21 cellular contexts compared by ENCODE assay signal in the genomic region with DNA sequence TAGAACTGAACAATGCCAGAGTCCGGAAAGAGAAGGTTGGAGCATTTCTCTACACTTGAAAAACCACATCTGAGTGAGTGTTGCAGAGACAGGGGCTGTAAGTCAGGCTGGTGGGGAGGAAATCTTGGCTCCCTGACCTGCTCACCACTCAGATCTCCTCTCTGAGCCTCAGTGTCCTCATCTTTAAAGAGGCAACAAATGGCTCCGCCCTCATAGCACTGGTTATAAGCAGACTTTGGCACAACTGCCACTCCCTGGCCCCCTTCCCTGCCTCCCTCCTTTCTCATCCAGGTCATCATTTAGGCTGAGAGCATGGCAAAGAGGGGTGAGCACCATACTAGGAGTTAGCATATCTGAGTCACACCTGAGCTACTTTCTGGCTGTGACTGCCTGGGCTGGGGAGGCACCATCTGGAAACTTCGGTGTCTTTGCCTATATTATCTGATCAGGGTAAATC. TPM values are rescaled to one million over a fixed set of nuclear protein-coding genes. Genes with fewer than 3 reads are reported as not detected.
A peak's percentile ranks its signal among the peaks of the same experiment; 100 is the strongest.
DNase-seq lines count a peak whose midpoint lies in the region; ATAC-seq and TF ChIP-seq lines count a peak whose summit lies in the region.
"Had no signal": no experiment of that assay in that cellular context is flagged by ENCODE, and none has a peak within 500 bp of the region (broad histone marks: within the 10 kb centered on the region; RNA-seq: fewer than 3 reads in every experiment).

No MANE protein-coding gene starts in this region.

- CTCF ChIA-PET in activated CD4-positive, alpha-beta T cell treated with anti-CD3 and anti-CD28 coated beads for 36 hours (lab: Charles Lee): interaction anchor here (0.7 to 1.3 kb wide), 5 partner anchors 11 to 898 kb away, joined by 3 to 5 read pairs (median 3); partner anchors contain the start of gene SIRPG
- CTCF ChIA-PET in CD8-positive, alpha-beta T cell (lab: Charles Lee): interaction anchor here (3.8 kb wide), 1 partner anchor 88 kb away, joined by 13 read pairs; no protein-coding TSS in a partner anchor
- CTCF ChIA-PET in HEK293T (lab: Yijun Ruan, JAX): no interaction called here

- ATAC-seq in activated CD4-positive, alpha-beta T cell treated with anti-CD3 and anti-CD28 coated beads for 36 hours: peak; percentile 81
- peak; percentile 51 for ATAC-seq in CD8-positive, alpha-beta T cell
- ATAC-seq in GM18858 (IDR thresholded peaks at IDR 0.05; ENCODE audit: unreplicated experiment): no peak
- ATAC-seq: lower lobe of right lung had no signal

- H3K27ac ChIP-seq in CD8-positive, alpha-beta T cell (ENCODE audit: low read depth, low read length): no peak overlapping the region
- H3K27ac ChIP-seq: breast epithelium, GM23248, lower lobe of right lung, SJCRH30, stomach had no signal

- no peak overlapping the region for H3K4me3 Mint-ChIP-seq in activated CD4-positive, alpha-beta T cell treated with anti-CD3 and anti-CD28 coated beads for 36 hours
- peak overlapping the region; percentile 49 for H3K4me3 Mint-ChIP-seq in CD8-positive, alpha-beta T cell
- H3K4me3 Mint-ChIP-seq in activated T-helper 2 cell treated with anti-CD3 and anti-CD28 coated beads, Interferon-gamma antibody, Interleukin-2, Interleukin-4, amounts not matched to agents 10 μg/mL and 5 μg/mL and 100 μg/mL, durations not matched to agents 14 hours and 24 hours and 36 hours (ENCODE audit: low read depth): no peak overlapping the region
- H3K4me3 Mint-ChIP-seq: type B pancreatic cell had no signal

- DNase-seq in activated CD4-positive, alpha-beta T cell treated with anti-CD3 and anti-CD28 coated beads for 36 hours: peak; percentile 67
- DNase-seq in activated CD4-positive, alpha-beta T cell treated with anti-CD3 and anti-CD28 coated beads, Interleukin-2, amount 50 U/mL, for 1 hour: no peak
- peak in 1 of 7 experiments; percentile 50 for DNase-seq in CD8-positive, alpha-beta T cell
- no peak for DNase-seq in activated T-helper 2 cell treated with anti-CD3 and anti-CD28 coated beads, Interferon-gamma antibody, Interleukin-2, Interleukin-4, amounts not matched to agents 10 μg/mL and 5 μg/mL and 100 μg/mL, durations not matched to agents 14 hours and 24 hours and 36 hours (ENCODE audit: low spot score)
- DNase-seq in stimulated activated CD4-positive, alpha-beta T cell treated with anti-CD3 and anti-CD28 coated beads, Interleukin-15, amount 100 ng/mL, for 48 hours (ENCODE audit: low read depth in 2 of 2): peak; percentile 33 to 36
- DNase-seq in NCI-H524 (lab: John Stamatoyannopoulos, UW) (no peak), HEK293T (ENCODE audit: extremely low spot score) (no peak)
- DNase-seq: BE2C, cortex of kidney, GM23248, KG1, lower lobe of right lung, NCI-H1436 treated with DMSO at 0.1 percent for 48 hours, NCI-H510A, SJCRH30, stomach had no signal

- peaks cover 53% of the 10 kb centered on the region for H3K36me3 Mint-ChIP-seq in activated CD4-positive, alpha-beta T cell treated with anti-CD3 and anti-CD28 coated beads for 36 hours (ENCODE audit: low read depth)
- H3K36me3 Mint-ChIP-seq in CD8-positive, alpha-beta T cell: peaks cover 71% of the 10 kb centered on the region
- H3K36me3 Mint-ChIP-seq in activated T-helper 2 cell treated with anti-CD3 and anti-CD28 coated beads, Interferon-gamma antibody, Interleukin-2, Interleukin-4, amounts not matched to agents 10 μg/mL and 5 μg/mL and 100 μg/mL, durations not matched to agents 14 hours and 24 hours and 36 hours (ENCODE audit: low read depth): peaks cover 69% of the 10 kb centered on the region
- H3K36me3 Mint-ChIP-seq: type B pancreatic cell had no signal

- no peaks in the 10 kb centered on the region for H3K9me3 ChIP-seq in CD8-positive, alpha-beta T cell (ENCODE audit: low read length)
- H3K9me3 ChIP-seq: BE2C, breast epithelium, lower lobe of right lung, SJCRH30, stomach had no signal

- H3K4me1 Mint-ChIP-seq in activated CD4-positive, alpha-beta T cell treated with anti-CD3 and anti-CD28 coated beads for 36 hours: peaks cover 63% of the 10 kb centered on the region
- peaks cover 69% of the 10 kb centered on the region for H3K4me1 Mint-ChIP-seq in CD8-positive, alpha-beta T cell (ENCODE audit: low read depth)
- peaks cover 35% of the 10 kb centered on the region for H3K4me1 Mint-ChIP-seq in activated T-helper 2 cell treated with anti-CD3 and anti-CD28 coated beads, Interferon-gamma antibody, Interleukin-2, Interleukin-4, amounts not matched to agents 10 μg/mL and 5 μg/mL and 100 μg/mL, durations not matched to agents 14 hours and 24 hours and 36 hours (ENCODE audit: low read depth)

- H3K36me3 ChIP-seq in CD8-positive, alpha-beta T cell (ENCODE audit: insufficient read depth, low read length): peaks cover 32% of the 10 kb centered on the region
- H3K36me3 ChIP-seq: BE2C, breast epithelium, lower lobe of right lung, SJCRH30, stomach had no signal

- H3K27me3 ChIP-seq in CD8-positive, alpha-beta T cell (ENCODE audit: insufficient read depth, low read length): no peaks in the 10 kb centered on the region
- H3K27me3 ChIP-seq: breast epithelium had no signal

- TF ChIP-seq CTCF in CD8-positive, alpha-beta T cell (IDR thresholded peaks at IDR 0.05): no peak

- POLR2A ChIA-PET in activated CD4-positive, alpha-beta T cell treated with anti-CD3 and anti-CD28 coated beads for 36 hours (lab: Charles Lee): interaction anchor here (0.9 to 2.0 kb wide), 2 partner anchors 18 to 37 kb away, joined by 3 to 4 read pairs; no protein-coding TSS in a partner anchor
- POLR2A ChIA-PET in CD8-positive, alpha-beta T cell (lab: Charles Lee): no interaction called here
- POLR2A ChIA-PET in HEK293T (lab: Yijun Ruan, JAX): no interaction called here

- peak overlapping the region; percentile 89 for H3K27ac Mint-ChIP-seq in activated CD4-positive, alpha-beta T cell treated with anti-CD3 and anti-CD28 coated beads for 36 hours
- H3K27ac Mint-ChIP-seq in CD8-positive, alpha-beta T cell: peak overlapping the region; percentile 79
- H3K27ac Mint-ChIP-seq in activated T-helper 2 cell treated with anti-CD3 and anti-CD28 coated beads, Interferon-gamma antibody, Interleukin-2, Interleukin-4, amounts not matched to agents 10 μg/mL and 5 μg/mL and 100 μg/mL, durations not matched to agents 14 hours and 24 hours and 36 hours: peak overlapping the region; percentile 83
- H3K27ac Mint-ChIP-seq: progenitor cell of endocrine pancreas, type B pancreatic cell had no signal

- intact Hi-C loops in activated CD4-positive, alpha-beta T cell treated with anti-CD3 and anti-CD28 coated beads for 36 hours (cut with DNase I, micrococcal nuclease): no loop called here
- intact Hi-C loops in CD8-positive, alpha-beta T cell (cut with DNase I, micrococcal nuclease): loop anchor here in 1 of 2 experiments (5.0 kb wide), 1 partner anchor 40 kb away; no protein-coding TSS in a partner anchor
- intact Hi-C loops in activated T-helper 2 cell treated with anti-CD3 and anti-CD28 coated beads, Interferon-gamma antibody, Interleukin-2, Interleukin-4, amounts not matched to agents 10 μg/mL and 5 μg/mL and 100 μg/mL, durations not matched to agents 14 hours and 24 hours and 36 hours (cut with micrococcal nuclease): no loop called here

- H3K4me3 ChIP-seq in CD8-positive, alpha-beta T cell (ENCODE audit: low read depth, low read length): peak overlapping the region; percentile 9
- H3K4me3 ChIP-seq: breast epithelium, GM23248, lower lobe of right lung, SJCRH30, stomach had no signal

- no peaks in the 10 kb centered on the region for H3K27me3 Mint-ChIP-seq in activated CD4-positive, alpha-beta T cell treated with anti-CD3 and anti-CD28 coated beads for 36 hours
- H3K27me3 Mint-ChIP-seq in CD8-positive, alpha-beta T cell (ENCODE audit: low read depth): no peaks in the 10 kb centered on the region
- H3K27me3 Mint-ChIP-seq in activated T-helper 2 cell treated with anti-CD3 and anti-CD28 coated beads, Interferon-gamma antibody, Interleukin-2, Interleukin-4, amounts not matched to agents 10 μg/mL and 5 μg/mL and 100 μg/mL, durations not matched to agents 14 hours and 24 hours and 36 hours (ENCODE audit: low read depth): no peaks in the 10 kb centered on the region

- H3K4me1 ChIP-seq in CD8-positive, alpha-beta T cell (ENCODE audit: insufficient read depth, low read length): peaks cover 64% of the 10 kb centered on the region
- H3K4me1 ChIP-seq: BE2C, breast epithelium, lower lobe of right lung, SJCRH30, stomach had no signal

- H3K9me3 Mint-ChIP-seq in activated CD4-positive, alpha-beta T cell treated with anti-CD3 and anti-CD28 coated beads for 36 hours (ENCODE audit: low read depth): peaks cover 1% of the 10 kb centered on the region
- no peaks in the 10 kb centered on the region for H3K9me3 Mint-ChIP-seq in CD8-positive, alpha-beta T cell
- no peaks in the 10 kb centered on the region for H3K9me3 Mint-ChIP-seq in activated T-helper 2 cell treated with anti-CD3 and anti-CD28 coated beads, Interferon-gamma antibody, Interleukin-2, Interleukin-4, amounts not matched to agents 10 μg/mL and 5 μg/mL and 100 μg/mL, durations not matched to agents 14 hours and 24 hours and 36 hours
- H3K9me3 Mint-ChIP-seq: type B pancreatic cell had no signal

TF ChIP-seq in HEK293T, 16 proteins besides CTCF, POLR2A, EP300 and RAD21 (continues in another document):
- TF ChIP-seq ZNF384 (IDR thresholded peaks at IDR 0.05) (no peak), SUZ12 (IDR thresholded peaks at IDR 0.05) (no peak), NFRKB (IDR thresholded peaks at IDR 0.05) (no peak), TARDBP (IDR thresholded peaks at IDR 0.05) (no peak), FOXA1 (IDR thresholded peaks at IDR 0.05) (no peak), BHLHE40 (IDR thresholded peaks at IDR 0.05; ENCODE audit: borderline replicate concordance) (no peak)
- TF ChIP-seq, protein P1, sequence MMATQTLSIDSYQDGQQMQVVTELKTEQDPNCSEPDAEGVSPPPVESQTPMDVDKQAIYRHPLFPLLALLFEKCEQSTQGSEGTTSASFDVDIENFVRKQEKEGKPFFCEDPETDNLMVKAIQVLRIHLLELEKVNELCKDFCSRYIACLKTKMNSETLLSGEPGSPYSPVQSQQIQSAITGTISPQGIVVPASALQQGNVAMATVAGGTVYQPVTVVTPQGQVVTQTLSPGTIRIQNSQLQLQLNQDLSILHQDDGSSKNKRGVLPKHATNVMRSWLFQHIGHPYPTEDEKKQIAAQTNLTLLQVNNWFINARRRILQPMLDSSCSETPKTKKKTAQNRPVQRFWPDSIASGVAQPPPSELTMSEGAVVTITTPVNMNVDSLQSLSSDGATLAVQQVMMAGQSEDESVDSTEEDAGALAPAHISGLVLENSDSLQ (IDR thresholded peaks at IDR 0.05): no peak

RNA-seq across cellular contexts. Expression of gene SIRPG, which starts 10.6 kb away (rescaled TPM):
- total RNA-seq in activated CD4-positive, alpha-beta T cell treated with anti-CD3 and anti-CD28 coated beads for 36 hours: 10 to 100 TPM; 34.3 to 48.7 TPM
- total RNA-seq in CD8-positive, alpha-beta T cell: 10 to 100 TPM; 17.1 to 17.6 TPM
- total RNA-seq in activated T-helper 2 cell treated with anti-CD3 and anti-CD28 coated beads, Interferon-gamma antibody, Interleukin-2, Interleukin-4, amounts not matched to agents 10 μg/mL and 5 μg/mL and 100 μg/mL, durations not matched to agents 14 hours and 24 hours and 36 hours: 25.1 and 28.7 TPM in 2 replicates
- total RNA-seq: breast epithelium, GM23248, kidney epithelial cell, progenitor cell of endocrine pancreas, SJCRH30 had no signal

RNA-seq across cellular contexts. Expression of gene SIRPB1, which starts 27.2 kb away (rescaled TPM):
- total RNA-seq in activated CD4-positive, alpha-beta T cell treated with anti-CD3 and anti-CD28 coated beads for 36 hours: 1 to 10 TPM; 1.0 to 2.1 TPM
- 1 to 10 TPM; 3.1 to 3.9 TPM for total RNA-seq in CD8-positive, alpha-beta T cell
- total RNA-seq in activated T-helper 2 cell treated with anti-CD3 and anti-CD28 coated beads, Interferon-gamma antibody, Interleukin-2, Interleukin-4, amounts not matched to agents 10 μg/mL and 5 μg/mL and 100 μg/mL, durations not matched to agents 14 hours and 24 hours and 36 hours: 0.67 and 1.6 TPM in 2 replicates
- total RNA-seq: SJCRH30 had no signal

Comparison
In these comparisons a context has a peak if more than half of its experiments do, and no peak if none do; other contexts are left out.
1. DNase-seq: peak in activated CD4-positive, alpha-beta T cell treated with anti-CD3 and anti-CD28 coated beads for 36 hours (single experiment) and stimulated activated CD4-positive, alpha-beta T cell treated with anti-CD3 and anti-CD28 coated beads, Interleukin-15, amount 100 ng/mL, for 48 hours (2 of 2); none in activated CD4-positive, alpha-beta T cell treated with anti-CD3 and anti-CD28 coated beads, Interleukin-2, amount 50 U/mL, for 1 hour (single experiment), activated T-helper 2 cell treated with anti-CD3 and anti-CD28 coated beads, Interferon-gamma antibody, Interleukin-2, Interleukin-4, amounts not matched to agents 10 μg/mL and 5 μg/mL and 100 μg/mL, durations not matched to agents 14 hours and 24 hours and 36 hours (single experiment), NCI-H524 (0 of 2) and HEK293T (single experiment).
2. Peak in every context shown above with its lines, with median percentiles within 50 percentile points of each other: H3K27ac Mint-ChIP-seq.